ENCODE assay signal across 15 cellular contexts in the genomic region with DNA sequence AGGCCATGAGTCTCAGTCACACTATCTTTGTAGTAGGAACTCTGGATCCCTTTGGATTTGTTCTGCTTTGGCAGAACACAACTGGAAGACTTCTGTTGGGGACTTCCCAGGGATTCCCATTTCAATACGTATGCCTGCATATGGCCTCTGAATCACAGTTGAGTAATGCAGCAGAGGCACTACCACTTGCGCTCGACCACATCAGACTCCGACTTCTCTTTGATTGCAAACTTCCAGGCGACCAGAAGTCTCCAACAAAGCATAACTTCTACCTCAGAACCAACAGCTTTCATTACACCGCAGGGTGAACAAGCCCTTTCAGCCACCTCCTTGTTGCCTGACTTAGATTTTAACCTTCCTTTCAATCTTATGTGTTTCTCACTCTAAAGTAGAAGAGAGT.
"Had no signal": no experiment of that assay in that cellular context is flagged by ENCODE, and none has a peak within 500 bp of the region (broad histone marks: within the 10 kb centered on the region; RNA-seq: fewer than 3 reads in every experiment).

No MANE protein-coding gene starts in this region.

- DNase-seq: activated CD4-positive, alpha-beta T cell treated with anti-CD3 and anti-CD28 coated beads for 4 hours; activated CD8-positive, alpha-beta T cell treated with anti-CD3 and anti-CD28 coated beads for 36 hours; activated effector memory CD4-positive, alpha-beta T cell treated with anti-CD3 and anti-CD28 coated beads, Interleukin-2, amount 50 U/mL, for 16 hours; activated T-cell treated with anti-CD3 and anti-CD28 coated beads, Interleukin-2, amount 50 U/mL, for 48 hours; amygdala; cortex of kidney; effector CD8-positive, alpha-beta T cell; foreskin melanocyte; head of caudate nucleus; naive B cell; ovary; spleen; stimulated activated naive CD8-positive, alpha-beta T cell treated with anti-CD3 and anti-CD28 coated beads, Interleukin-15, amount 100 ng/mL, for 72 hours; T-helper 17 cell; upper lobe of left lung had no signal
